1 cellular context compared by ENCODE assay signal in the genomic region with DNA sequence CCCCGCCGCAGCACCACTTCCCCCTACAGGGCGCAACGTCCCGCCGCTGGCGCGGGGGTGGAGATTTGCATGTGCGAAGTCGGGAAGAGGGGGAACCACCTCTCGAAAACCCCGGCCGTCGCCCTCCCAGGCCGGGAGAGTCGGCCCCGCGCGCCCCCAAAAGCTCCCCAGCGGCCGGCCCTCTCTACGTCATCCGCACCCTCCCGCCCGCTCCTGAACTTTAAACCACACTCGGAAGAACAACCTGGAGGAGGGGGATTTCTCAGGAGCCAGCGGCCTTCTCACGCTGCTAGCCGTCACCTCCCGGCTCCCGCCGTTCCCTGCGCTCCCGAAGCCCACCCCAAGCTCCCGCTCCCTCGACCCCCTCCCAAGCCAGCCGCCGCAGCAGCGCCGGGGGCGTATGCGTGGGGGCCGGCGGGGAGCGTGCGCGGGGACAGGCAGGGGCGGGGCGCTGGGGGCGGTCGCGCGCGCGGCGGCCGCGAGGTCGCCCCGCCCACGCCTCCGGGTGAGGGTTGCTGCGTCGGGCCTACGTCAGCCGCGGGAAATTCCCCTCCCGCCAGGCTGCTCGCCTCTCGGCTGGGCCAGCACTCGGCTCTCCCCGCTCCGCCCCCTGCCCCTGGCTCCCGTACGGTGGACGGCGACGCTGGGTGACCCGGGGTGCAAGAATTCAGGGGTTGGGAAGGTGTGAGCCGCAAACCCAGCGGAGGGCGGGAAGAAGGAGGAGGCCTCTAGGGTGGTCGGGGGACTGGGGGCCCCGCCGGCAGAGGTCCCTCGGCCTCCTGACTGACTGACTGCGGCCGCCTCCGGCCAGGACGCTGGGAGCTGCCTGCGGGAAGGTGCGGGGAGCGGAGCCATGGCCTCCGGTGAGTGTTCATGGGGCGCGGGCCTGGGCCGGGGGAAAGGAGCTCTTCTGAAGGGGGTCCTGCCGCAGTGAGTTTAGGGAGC.
TF ChIP-seq lines count a peak whose summit lies in the region.

REL (plus strand) TSS at position 587 of the 945 bp plus-strand sequence; CDS start at position 854, 267 bp downstream.

TF ChIP-seq in K562, 482 proteins besides CTCF, POLR2A, EP300 and RAD21 (continued from another document and continues in another):
- no peak for TF ChIP-seq SFPQ (IDR thresholded peaks at IDR 0.05; ENCODE audit: low read depth, low read length)
- no peak for TF ChIP-seq ZFP30 (CRISPR knock-in tag; IDR thresholded peaks at IDR 0.05; ENCODE audit: borderline replicate concordance)
- TF ChIP-seq, protein P1, sequence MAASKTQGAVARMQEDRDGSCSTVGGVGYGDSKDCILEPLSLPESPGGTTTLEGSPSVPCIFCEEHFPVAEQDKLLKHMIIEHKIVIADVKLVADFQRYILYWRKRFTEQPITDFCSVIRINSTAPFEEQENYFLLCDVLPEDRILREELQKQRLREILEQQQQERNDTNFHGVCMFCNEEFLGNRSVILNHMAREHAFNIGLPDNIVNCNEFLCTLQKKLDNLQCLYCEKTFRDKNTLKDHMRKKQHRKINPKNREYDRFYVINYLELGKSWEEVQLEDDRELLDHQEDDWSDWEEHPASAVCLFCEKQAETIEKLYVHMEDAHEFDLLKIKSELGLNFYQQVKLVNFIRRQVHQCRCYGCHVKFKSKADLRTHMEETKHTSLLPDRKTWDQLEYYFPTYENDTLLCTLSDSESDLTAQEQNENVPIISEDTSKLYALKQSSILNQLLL (CRISPR knock-in tag; IDR thresholded peaks at IDR 0.05; ENCODE audit: borderline replicate concordance) = no peak
- no peak for TF ChIP-seq CAMTA2 (CRISPR knock-in tag; conservative IDR thresholded peaks at IDR 0.05)
- TF ChIP-seq BCOR (IDR thresholded peaks at IDR 0.05) = peak; percentile 64; the same call in 1 of the 2 replicates
- TF ChIP-seq JUND (IDR thresholded peaks at IDR 0.05; ENCODE audit: borderline replicate concordance, low read depth, low read length) = peak; percentile 59
- no peak; the same call in 2 of the 3 replicates for TF ChIP-seq JUND (tag; IDR thresholded peaks at IDR 0.05; ENCODE audit: borderline replicate concordance, low read depth, low read length)
- TF ChIP-seq ZNF639 (CRISPR knock-in tag; conservative IDR thresholded peaks at IDR 0.05 in 1 of 2, IDR thresholded peaks at IDR 0.05 in 1 of 2) = no peak
- TF ChIP-seq ZNF212 (CRISPR knock-in tag; IDR thresholded peaks at IDR 0.05) = no peak
- TF ChIP-seq, protein P2, sequence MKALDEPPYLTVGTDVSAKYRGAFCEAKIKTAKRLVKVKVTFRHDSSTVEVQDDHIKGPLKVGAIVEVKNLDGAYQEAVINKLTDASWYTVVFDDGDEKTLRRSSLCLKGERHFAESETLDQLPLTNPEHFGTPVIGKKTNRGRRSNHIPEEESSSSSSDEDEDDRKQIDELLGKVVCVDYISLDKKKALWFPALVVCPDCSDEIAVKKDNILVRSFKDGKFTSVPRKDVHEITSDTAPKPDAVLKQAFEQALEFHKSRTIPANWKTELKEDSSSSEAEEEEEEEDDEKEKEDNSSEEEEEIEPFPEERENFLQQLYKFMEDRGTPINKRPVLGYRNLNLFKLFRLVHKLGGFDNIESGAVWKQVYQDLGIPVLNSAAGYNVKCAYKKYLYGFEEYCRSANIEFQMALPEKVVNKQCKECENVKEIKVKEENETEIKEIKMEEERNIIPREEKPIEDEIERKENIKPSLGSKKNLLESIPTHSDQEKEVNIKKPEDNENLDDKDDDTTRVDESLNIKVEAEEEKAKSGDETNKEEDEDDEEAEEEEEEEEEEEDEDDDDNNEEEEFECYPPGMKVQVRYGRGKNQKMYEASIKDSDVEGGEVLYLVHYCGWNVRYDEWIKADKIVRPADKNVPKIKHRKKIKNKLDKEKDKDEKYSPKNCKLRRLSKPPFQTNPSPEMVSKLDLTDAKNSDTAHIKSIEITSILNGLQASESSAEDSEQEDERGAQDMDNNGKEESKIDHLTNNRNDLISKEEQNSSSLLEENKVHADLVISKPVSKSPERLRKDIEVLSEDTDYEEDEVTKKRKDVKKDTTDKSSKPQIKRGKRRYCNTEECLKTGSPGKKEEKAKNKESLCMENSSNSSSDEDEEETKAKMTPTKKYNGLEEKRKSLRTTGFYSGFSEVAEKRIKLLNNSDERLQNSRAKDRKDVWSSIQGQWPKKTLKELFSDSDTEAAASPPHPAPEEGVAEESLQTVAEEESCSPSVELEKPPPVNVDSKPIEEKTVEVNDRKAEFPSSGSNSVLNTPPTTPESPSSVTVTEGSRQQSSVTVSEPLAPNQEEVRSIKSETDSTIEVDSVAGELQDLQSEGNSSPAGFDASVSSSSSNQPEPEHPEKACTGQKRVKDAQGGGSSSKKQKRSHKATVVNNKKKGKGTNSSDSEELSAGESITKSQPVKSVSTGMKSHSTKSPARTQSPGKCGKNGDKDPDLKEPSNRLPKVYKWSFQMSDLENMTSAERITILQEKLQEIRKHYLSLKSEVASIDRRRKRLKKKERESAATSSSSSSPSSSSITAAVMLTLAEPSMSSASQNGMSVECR (CRISPR knock-in tag; IDR thresholded peaks at IDR 0.05) = no peak
- TF ChIP-seq BRCA1 (IDR thresholded peaks at IDR 0.05) = no peak
- no peak for TF ChIP-seq BRCA1 (CRISPR knock-in tag; IDR thresholded peaks at IDR 0.05)
- no peak for TF ChIP-seq NFXL1 (CRISPR knock-in tag; IDR thresholded peaks at IDR 0.05)
- peak; percentile 57 for TF ChIP-seq FIP1L1 (IDR thresholded peaks at IDR 0.05; ENCODE audit: low read depth, low read length, poor library complexity, severe bottlenecking)
- no peak for TF ChIP-seq ZNF655 (CRISPR knock-in tag; IDR thresholded peaks at IDR 0.05)
- no peak for TF ChIP-seq DACH1 (IDR thresholded peaks at IDR 0.05; ENCODE audit: partially characterized antibody)
- TF ChIP-seq HNRNPUL1 (IDR thresholded peaks at IDR 0.05; ENCODE audit: low read length) = no peak
- no peak for TF ChIP-seq ZNF444 (CRISPR knock-in tag; IDR thresholded peaks at IDR 0.05)
- no peak for TF ChIP-seq IRF2 (CRISPR knock-in tag; IDR thresholded peaks at IDR 0.05)
- TF ChIP-seq ZC3H11A (IDR thresholded peaks at IDR 0.05; ENCODE audit: low read depth, low read length) = no peak
- TF ChIP-seq PHTF2 (CRISPR knock-in tag; IDR thresholded peaks at IDR 0.05) = no peak
- TF ChIP-seq TCF7L2 (IDR thresholded peaks at IDR 0.05; ENCODE audit: low read depth, low read length) = no peak
- TF ChIP-seq SOX6 (IDR thresholded peaks at IDR 0.05) = 0 out of 2 replicates have a peak, but pooled peaks have one; percentile 17
- TF ChIP-seq ZNF124 (CRISPR knock-in tag; IDR thresholded peaks at IDR 0.05) = no peak
- no peak for TF ChIP-seq SMAD2 (IDR thresholded peaks at IDR 0.05; ENCODE audit: low read depth, low read length)
- TF ChIP-seq ZFX (CRISPR knock-in tag; IDR thresholded peaks at IDR 0.05) = peak; percentile 81
- TF ChIP-seq MTF1 (CRISPR knock-in tag; IDR thresholded peaks at IDR 0.05; ENCODE audit: borderline replicate concordance) = no peak
- TF ChIP-seq ETV5 (CRISPR knock-in tag; IDR thresholded peaks at IDR 0.05; ENCODE audit: low read depth) = no peak
- peak; percentile 94 for TF ChIP-seq CREM (IDR thresholded peaks at IDR 0.05; ENCODE audit: low read depth)
- no peak for TF ChIP-seq HSF4 (CRISPR knock-in tag; IDR thresholded peaks at IDR 0.05; ENCODE audit: borderline replicate concordance)
- TF ChIP-seq, protein P3, sequence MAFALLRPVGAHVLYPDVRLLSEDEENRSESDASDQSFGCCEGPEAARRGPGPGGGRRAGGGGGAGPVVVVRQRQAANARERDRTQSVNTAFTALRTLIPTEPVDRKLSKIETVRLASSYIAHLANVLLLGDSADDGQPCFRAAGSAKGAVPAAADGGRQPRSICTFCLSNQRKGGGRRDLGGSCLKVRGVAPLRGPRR (CRISPR knock-in tag; IDR thresholded peaks at IDR 0.05) = no peak
- TF ChIP-seq ZNF695 (CRISPR knock-in tag; IDR thresholded peaks at IDR 0.05) = no peak
- TF ChIP-seq CTCFL (IDR thresholded peaks at IDR 0.05; ENCODE audit: borderline replicate concordance, insufficient read depth, low read depth, low read length, poor library complexity, severe bottlenecking) = no peak
- no peak for TF ChIP-seq ZC3H4 (CRISPR knock-in tag; IDR thresholded peaks at IDR 0.05; ENCODE audit: borderline replicate concordance)
- TF ChIP-seq, protein P4, sequence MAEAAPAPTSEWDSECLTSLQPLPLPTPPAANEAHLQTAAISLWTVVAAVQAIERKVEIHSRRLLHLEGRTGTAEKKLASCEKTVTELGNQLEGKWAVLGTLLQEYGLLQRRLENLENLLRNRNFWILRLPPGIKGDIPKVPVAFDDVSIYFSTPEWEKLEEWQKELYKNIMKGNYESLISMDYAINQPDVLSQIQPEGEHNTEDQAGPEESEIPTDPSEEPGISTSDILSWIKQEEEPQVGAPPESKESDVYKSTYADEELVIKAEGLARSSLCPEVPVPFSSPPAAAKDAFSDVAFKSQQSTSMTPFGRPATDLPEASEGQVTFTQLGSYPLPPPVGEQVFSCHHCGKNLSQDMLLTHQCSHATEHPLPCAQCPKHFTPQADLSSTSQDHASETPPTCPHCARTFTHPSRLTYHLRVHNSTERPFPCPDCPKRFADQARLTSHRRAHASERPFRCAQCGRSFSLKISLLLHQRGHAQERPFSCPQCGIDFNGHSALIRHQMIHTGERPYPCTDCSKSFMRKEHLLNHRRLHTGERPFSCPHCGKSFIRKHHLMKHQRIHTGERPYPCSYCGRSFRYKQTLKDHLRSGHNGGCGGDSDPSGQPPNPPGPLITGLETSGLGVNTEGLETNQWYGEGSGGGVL (CRISPR knock-in tag; IDR thresholded peaks at IDR 0.05) = no peak
- TF ChIP-seq KAT7 (CRISPR knock-in tag; IDR thresholded peaks at IDR 0.05; ENCODE audit: borderline replicate concordance) = no peak
- TF ChIP-seq ZNF707 (CRISPR knock-in tag; conservative IDR thresholded peaks at IDR 0.05) = no peak
- TF ChIP-seq, protein P5, sequence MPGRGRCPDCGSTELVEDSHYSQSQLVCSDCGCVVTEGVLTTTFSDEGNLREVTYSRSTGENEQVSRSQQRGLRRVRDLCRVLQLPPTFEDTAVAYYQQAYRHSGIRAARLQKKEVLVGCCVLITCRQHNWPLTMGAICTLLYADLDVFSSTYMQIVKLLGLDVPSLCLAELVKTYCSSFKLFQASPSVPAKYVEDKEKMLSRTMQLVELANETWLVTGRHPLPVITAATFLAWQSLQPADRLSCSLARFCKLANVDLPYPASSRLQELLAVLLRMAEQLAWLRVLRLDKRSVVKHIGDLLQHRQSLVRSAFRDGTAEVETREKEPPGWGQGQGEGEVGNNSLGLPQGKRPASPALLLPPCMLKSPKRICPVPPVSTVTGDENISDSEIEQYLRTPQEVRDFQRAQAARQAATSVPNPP (IDR thresholded peaks at IDR 0.05; ENCODE audit: borderline replicate concordance, insufficient read depth, insufficient read length) = no peak
- TF ChIP-seq DIDO1 (tag; IDR thresholded peaks at IDR 0.05; ENCODE audit: low read depth) = 0 out of 2 replicates have a peak, but pooled peaks have one; percentile 40
- no peak for TF ChIP-seq USF1 (CRISPR knock-in tag; IDR thresholded peaks at IDR 0.05)
- TF ChIP-seq SIRT6 (IDR thresholded peaks at IDR 0.05; ENCODE audit: low read depth, low read length) = no peak
- 0 out of 2 replicates have a peak, but pooled peaks have one; percentile 22 for TF ChIP-seq KDM2B (CRISPR knock-in tag; IDR thresholded peaks at IDR 0.05)
- TF ChIP-seq CBX8 (IDR thresholded peaks at IDR 0.05; ENCODE audit: borderline replicate concordance, extremely low read depth, low read depth, low read length, poor library complexity, severe bottlenecking) = no peak
